ENCODE assay signal across 5 cellular contexts in the genomic region with DNA sequence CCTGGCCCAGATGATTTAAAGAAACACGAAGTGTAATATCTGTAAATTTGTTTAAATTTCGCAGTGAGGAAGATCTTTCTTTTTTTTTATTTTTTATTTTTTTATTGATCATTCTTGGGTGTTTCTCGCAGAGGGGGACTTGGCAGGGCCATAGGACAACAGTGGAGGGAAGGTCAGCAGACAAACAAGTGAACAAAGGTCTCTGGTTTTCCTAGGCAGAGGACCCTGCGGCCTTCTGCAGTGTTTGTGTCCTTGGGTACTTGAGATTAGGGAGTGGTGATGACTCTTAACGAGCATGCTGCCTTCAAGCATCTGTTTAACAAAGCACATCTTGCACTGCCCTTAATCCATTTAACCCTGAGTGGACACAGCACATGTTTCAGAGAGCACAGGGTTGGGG. TPM values are rescaled to one million over a fixed set of nuclear protein-coding genes. Genes with fewer than 3 reads are reported as not detected.
"Had no signal": no experiment of that assay in that cellular context is flagged by ENCODE, and none has a peak within 500 bp of the region (broad histone marks: within the 10 kb centered on the region; RNA-seq: fewer than 3 reads in every experiment).

No MANE protein-coding gene starts in this region.

RNA-seq across cellular contexts. Expression of a gene that starts 14.3 kb away (rescaled TPM):
- total RNA-seq: PC-9, SJCRH30, SJSA1, SK-MEL-5 had no signal
- polyA plus RNA-seq: SK-N-SH had no signal
